2 cellular contexts compared by ENCODE assay signal in the genomic region with DNA sequence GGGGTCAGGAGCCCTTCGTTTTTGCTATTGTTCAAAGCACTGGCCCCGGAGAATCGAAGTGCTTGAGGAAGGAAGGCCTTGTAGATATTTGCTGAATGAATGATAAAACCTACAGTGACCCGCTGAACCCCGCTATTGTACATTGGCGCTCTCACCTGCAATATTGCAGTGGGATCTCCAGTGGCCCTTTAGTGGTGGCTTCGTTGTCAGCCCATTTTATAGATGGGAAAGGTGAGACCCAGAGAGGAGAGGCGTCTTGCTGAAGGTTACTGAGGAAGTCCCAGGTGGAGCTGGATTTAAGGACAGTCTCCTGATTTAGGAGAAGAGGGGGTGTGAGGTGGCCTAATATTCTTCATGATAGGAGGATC.
TF ChIP-seq lines count a peak whose summit lies in the region.

No MANE protein-coding gene starts in this region.

TF ChIP-seq in SK-N-SH, 30 proteins besides CTCF, POLR2A, EP300 and RAD21 (continued from another document):
- no peak for TF ChIP-seq PBX3 (IDR thresholded peaks at IDR 0.05)
- TF ChIP-seq USF1 (IDR thresholded peaks at IDR 0.05; ENCODE audit: borderline replicate concordance, low read depth) = no peak
- no peak for TF ChIP-seq EZH2phosphoT487 (IDR thresholded peaks at IDR 0.05; ENCODE audit: borderline replicate concordance, low read depth)
- TF ChIP-seq SIN3A (IDR thresholded peaks at IDR 0.05; ENCODE audit: borderline replicate concordance, low read depth, low read length) = no peak
- TF ChIP-seq SMC3 (IDR thresholded peaks at IDR 0.05; ENCODE audit: low read depth, low read length) = no peak
- no peak for TF ChIP-seq MXI1 (IDR thresholded peaks at IDR 0.05; ENCODE audit: low read depth, low read length)
- TF ChIP-seq, protein P1, sequence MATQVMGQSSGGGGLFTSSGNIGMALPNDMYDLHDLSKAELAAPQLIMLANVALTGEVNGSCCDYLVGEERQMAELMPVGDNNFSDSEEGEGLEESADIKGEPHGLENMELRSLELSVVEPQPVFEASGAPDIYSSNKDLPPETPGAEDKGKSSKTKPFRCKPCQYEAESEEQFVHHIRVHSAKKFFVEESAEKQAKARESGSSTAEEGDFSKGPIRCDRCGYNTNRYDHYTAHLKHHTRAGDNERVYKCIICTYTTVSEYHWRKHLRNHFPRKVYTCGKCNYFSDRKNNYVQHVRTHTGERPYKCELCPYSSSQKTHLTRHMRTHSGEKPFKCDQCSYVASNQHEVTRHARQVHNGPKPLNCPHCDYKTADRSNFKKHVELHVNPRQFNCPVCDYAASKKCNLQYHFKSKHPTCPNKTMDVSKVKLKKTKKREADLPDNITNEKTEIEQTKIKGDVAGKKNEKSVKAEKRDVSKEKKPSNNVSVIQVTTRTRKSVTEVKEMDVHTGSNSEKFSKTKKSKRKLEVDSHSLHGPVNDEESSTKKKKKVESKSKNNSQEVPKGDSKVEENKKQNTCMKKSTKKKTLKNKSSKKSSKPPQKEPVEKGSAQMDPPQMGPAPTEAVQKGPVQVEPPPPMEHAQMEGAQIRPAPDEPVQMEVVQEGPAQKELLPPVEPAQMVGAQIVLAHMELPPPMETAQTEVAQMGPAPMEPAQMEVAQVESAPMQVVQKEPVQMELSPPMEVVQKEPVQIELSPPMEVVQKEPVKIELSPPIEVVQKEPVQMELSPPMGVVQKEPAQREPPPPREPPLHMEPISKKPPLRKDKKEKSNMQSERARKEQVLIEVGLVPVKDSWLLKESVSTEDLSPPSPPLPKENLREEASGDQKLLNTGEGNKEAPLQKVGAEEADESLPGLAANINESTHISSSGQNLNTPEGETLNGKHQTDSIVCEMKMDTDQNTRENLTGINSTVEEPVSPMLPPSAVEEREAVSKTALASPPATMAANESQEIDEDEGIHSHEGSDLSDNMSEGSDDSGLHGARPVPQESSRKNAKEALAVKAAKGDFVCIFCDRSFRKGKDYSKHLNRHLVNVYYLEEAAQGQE (IDR thresholded peaks at IDR 0.05; ENCODE audit: low read depth, low read length) = no peak
- no peak for TF ChIP-seq FOXM1 (IDR thresholded peaks at IDR 0.05; ENCODE audit: low read depth)

TF ChIP-seq in SK-N-SH treated with all-trans-retinoic acid at 6 μM for 48 hours, 23 proteins besides CTCF, POLR2A, EP300 and RAD21 (continued from another document):
- TF ChIP-seq TSHZ2 (CRISPR knock-in tag; IDR thresholded peaks at IDR 0.05) = no peak
- TF ChIP-seq CSRNP3 (CRISPR knock-in tag; IDR thresholded peaks at IDR 0.05) = no peak
- TF ChIP-seq POU6F1 (CRISPR knock-in tag; IDR thresholded peaks at IDR 0.05; ENCODE audit: borderline replicate concordance, low read depth) = no peak
- no peak for TF ChIP-seq ZFP3 (CRISPR knock-in tag; IDR thresholded peaks at IDR 0.05)
- TF ChIP-seq, protein P2, sequence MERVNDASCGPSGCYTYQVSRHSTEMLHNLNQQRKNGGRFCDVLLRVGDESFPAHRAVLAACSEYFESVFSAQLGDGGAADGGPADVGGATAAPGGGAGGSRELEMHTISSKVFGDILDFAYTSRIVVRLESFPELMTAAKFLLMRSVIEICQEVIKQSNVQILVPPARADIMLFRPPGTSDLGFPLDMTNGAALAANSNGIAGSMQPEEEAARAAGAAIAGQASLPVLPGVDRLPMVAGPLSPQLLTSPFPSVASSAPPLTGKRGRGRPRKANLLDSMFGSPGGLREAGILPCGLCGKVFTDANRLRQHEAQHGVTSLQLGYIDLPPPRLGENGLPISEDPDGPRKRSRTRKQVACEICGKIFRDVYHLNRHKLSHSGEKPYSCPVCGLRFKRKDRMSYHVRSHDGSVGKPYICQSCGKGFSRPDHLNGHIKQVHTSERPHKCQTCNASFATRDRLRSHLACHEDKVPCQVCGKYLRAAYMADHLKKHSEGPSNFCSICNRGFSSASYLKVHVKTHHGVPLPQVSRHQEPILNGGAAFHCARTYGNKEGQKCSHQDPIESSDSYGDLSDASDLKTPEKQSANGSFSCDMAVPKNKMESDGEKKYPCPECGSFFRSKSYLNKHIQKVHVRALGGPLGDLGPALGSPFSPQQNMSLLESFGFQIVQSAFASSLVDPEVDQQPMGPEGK (CRISPR knock-in tag; IDR thresholded peaks at IDR 0.05; ENCODE audit: borderline replicate concordance) = no peak
- TF ChIP-seq, protein P3, sequence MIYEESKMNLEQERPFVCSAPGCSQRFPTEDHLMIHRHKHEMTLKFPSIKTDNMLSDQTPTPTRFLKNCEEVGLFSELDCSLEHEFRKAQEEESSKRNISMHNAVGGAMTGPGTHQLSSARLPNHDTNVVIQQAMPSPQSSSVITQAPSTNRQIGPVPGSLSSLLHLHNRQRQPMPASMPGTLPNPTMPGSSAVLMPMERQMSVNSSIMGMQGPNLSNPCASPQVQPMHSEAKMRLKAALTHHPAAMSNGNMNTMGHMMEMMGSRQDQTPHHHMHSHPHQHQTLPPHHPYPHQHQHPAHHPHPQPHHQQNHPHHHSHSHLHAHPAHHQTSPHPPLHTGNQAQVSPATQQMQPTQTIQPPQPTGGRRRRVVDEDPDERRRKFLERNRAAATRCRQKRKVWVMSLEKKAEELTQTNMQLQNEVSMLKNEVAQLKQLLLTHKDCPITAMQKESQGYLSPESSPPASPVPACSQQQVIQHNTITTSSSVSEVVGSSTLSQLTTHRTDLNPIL (CRISPR knock-in tag; IDR thresholded peaks at IDR 0.05; ENCODE audit: low read depth) = no peak
